In genomic region chr7:50627824-50628361, GRCh38 we compare ENCODE assay signal across 1 cellular context.
TF ChIP-seq lines count a peak whose summit lies in the region.

No MANE protein-coding gene starts in this region.

TF ChIP-seq in HepG2, 621 proteins besides CTCF, POLR2A, EP300 and RAD21 (continued from another document):
- no peak for TF ChIP-seq SRSF9 (IDR thresholded peaks at IDR 0.05; ENCODE audit: borderline replicate concordance, insufficient read depth, low read depth, low read length, poor library complexity, severe bottlenecking)
- TF ChIP-seq, protein P1, sequence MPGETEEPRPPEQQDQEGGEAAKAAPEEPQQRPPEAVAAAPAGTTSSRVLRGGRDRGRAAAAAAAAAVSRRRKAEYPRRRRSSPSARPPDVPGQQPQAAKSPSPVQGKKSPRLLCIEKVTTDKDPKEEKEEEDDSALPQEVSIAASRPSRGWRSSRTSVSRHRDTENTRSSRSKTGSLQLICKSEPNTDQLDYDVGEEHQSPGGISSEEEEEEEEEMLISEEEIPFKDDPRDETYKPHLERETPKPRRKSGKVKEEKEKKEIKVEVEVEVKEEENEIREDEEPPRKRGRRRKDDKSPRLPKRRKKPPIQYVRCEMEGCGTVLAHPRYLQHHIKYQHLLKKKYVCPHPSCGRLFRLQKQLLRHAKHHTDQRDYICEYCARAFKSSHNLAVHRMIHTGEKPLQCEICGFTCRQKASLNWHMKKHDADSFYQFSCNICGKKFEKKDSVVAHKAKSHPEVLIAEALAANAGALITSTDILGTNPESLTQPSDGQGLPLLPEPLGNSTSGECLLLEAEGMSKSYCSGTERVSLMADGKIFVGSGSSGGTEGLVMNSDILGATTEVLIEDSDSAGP (CRISPR knock-in tag; IDR thresholded peaks at IDR 0.05; ENCODE audit: borderline replicate concordance) = 0 out of 2 replicates have a peak, but pooled peaks have one; percentile 27
- no peak for TF ChIP-seq ADNP (CRISPR knock-in tag; IDR thresholded peaks at IDR 0.05)
- TF ChIP-seq SUZ12 (IDR thresholded peaks at IDR 0.05; ENCODE audit: low read depth, low read length) = no peak
- TF ChIP-seq YEATS4 (CRISPR knock-in tag; IDR thresholded peaks at IDR 0.05; ENCODE audit: borderline replicate concordance) = peak; percentile 26; the same call in 1 of the 2 replicates
- TF ChIP-seq NFE2L1 (CRISPR knock-in tag; IDR thresholded peaks at IDR 0.05; ENCODE audit: borderline replicate concordance) = no peak
